Comparison of ENCODE assay signal across 8 cellular contexts in genomic region chr7:139645572-139646523, GRCh38.
DNase-seq lines count a peak whose midpoint lies in the region; ATAC-seq and TF ChIP-seq lines count a peak whose summit lies in the region.

No MANE protein-coding gene starts in this region.

- H3K9ac ChIP-seq in KMS-11 = no peak overlapping the region

- H3K27ac ChIP-seq in KMS-11 (no peak overlapping the region), esophagus squamous epithelium (peak overlapping the region in 1 of 4 donors; percentile 20)

- H3K4me2 ChIP-seq in KMS-11 = no peak overlapping the region

- no TSS peak for BruUV-seq in Calu3 (replicated peaks; lab: Mats Ljungman, UMichigan)

- peaks cover 5% of the 10 kb centered on the region for H3K36me3 Mint-ChIP-seq in Calu3 (ENCODE audit: insufficient read depth, unreplicated experiment)
- peaks cover 0 to 3% (median 2%) of the 10 kb centered on the region in 3 donors for H3K36me3 Mint-ChIP-seq in naive thymus-derived CD8-positive, alpha-beta T cell

- no peaks in the 10 kb centered on the region for H4K20me1 ChIP-seq in KMS-11 (ENCODE audit: insufficient read depth)

- H3K4me3 ChIP-seq in KMS-11 (IDR thresholded peaks at IDR 0.05; ENCODE audit: insufficient read depth, low read depth, low read length) (no peak overlapping the region), esophagus squamous epithelium (no peak overlapping the region)

- H3K4me1 Mint-ChIP-seq in Calu3 (ENCODE audit: low read depth, unreplicated experiment) = peaks cover 8% of the 10 kb centered on the region
- peaks cover 41 to 81% (median 75%) of the 10 kb centered on the region in 4 donors for H3K4me1 Mint-ChIP-seq in naive thymus-derived CD8-positive, alpha-beta T cell

- TF ChIP-seq CTCF in Calu3 (IDR thresholded peaks at IDR 0.05; ENCODE audit: unreplicated experiment) (peak; percentile 85), KMS-11 (conservative IDR thresholded peaks at IDR 0.05; ENCODE audit: low read depth, low read length) (peak; percentile 98), esophagus squamous epithelium (IDR thresholded peaks at IDR 0.05) (peak; percentile 86 to 95 (median 90))

- CTCF ChIA-PET in Calu3 (lab: Charles Lee) = interaction anchor here (0.5 to 1.7 kb wide), 11 partner anchors 9 to 491 kb away, joined by 3 to 21 read pairs (median 4); no protein-coding TSS in a partner anchor

- no peak overlapping the region for H3K27ac Mint-ChIP-seq in Calu3 (ENCODE audit: unreplicated experiment)
- H3K27ac Mint-ChIP-seq in naive thymus-derived CD8-positive, alpha-beta T cell = peak overlapping the region in 9 of 10 donors; percentile 20 to 94 (median 69)

- POLR2A ChIA-PET in naive thymus-derived CD8-positive, alpha-beta T cell (lab: Charles Lee) = interaction anchor here (0.6 to 2.1 kb wide), 7 partner anchors 10 to 658 kb away, joined by 3 to 11 read pairs (median 4); partner anchors contain the start of gene HIPK2

- intact Hi-C loops in Calu3 (cut with micrococcal nuclease; ENCODE audit: unreplicated experiment) = loop anchor here (1.0 to 2.0 kb wide), 3 partner anchors 129 to 356 kb away; partner anchors contain the start of gene TBXAS1
- intact Hi-C loops in esophagus squamous epithelium (cut with DNase I) = loop anchor here (2.0 to 10.0 kb wide), 2 partner anchors 129 to 357 kb away; partner anchors contain the start of gene HIPK2

- H3K27me3 ChIP-seq in KMS-11 (ENCODE audit: insufficient read depth, low read depth) = no peaks in the 10 kb centered on the region
- no peaks in the 10 kb centered on the region for H3K27me3 ChIP-seq in esophagus squamous epithelium

- H3K9me3 Mint-ChIP-seq in Calu3 (ENCODE audit: low read depth, unreplicated experiment) = no peaks in the 10 kb centered on the region
- H3K9me3 Mint-ChIP-seq in naive thymus-derived CD8-positive, alpha-beta T cell = no peaks in the 10 kb centered on the region

- H3K9me3 ChIP-seq in esophagus squamous epithelium = no peaks in the 10 kb centered on the region

- ATAC-seq in naive thymus-derived CD8-positive, alpha-beta T cell = peak; percentile 48 to 70
- ATAC-seq in GM21619 (IDR thresholded peaks at IDR 0.05; ENCODE audit: unreplicated experiment) = no peak

- no peak overlapping the region for H3K4me3 Mint-ChIP-seq in Calu3 (ENCODE audit: low read depth, unreplicated experiment)
- peak overlapping the region in 5 of 10 donors; percentile 30 to 77 (median 57) for H3K4me3 Mint-ChIP-seq in naive thymus-derived CD8-positive, alpha-beta T cell

- H2AFZ ChIP-seq in KMS-11 (ENCODE audit: low read depth) = no peak overlapping the region

- no peaks in the 10 kb centered on the region for H3K36me3 ChIP-seq in KMS-11 (ENCODE audit: insufficient read depth)
- peaks cover 0 to 42% (median 0%) of the 10 kb centered on the region in 3 donors for H3K36me3 ChIP-seq in esophagus squamous epithelium

- H3K4me1 ChIP-seq in KMS-11 (ENCODE audit: low read depth, poor library complexity, severe bottlenecking) (peaks cover 3% of the 10 kb centered on the region), esophagus squamous epithelium (peaks cover 0 to 41% (median 9%) of the 10 kb centered on the region in 3 donors)

- TF ChIP-seq POLR2A in esophagus squamous epithelium (IDR thresholded peaks at IDR 0.05) = no peak

- H3K79me2 ChIP-seq in KMS-11 (ENCODE audit: insufficient read depth, low read depth) = no peaks in the 10 kb centered on the region

- peak; percentile 89 for DNase-seq in Calu3
- peak; percentile 77 for DNase-seq in OCI-M1 (lab: John Stamatoyannopoulos, UW)
- peak; percentile 78 for DNase-seq in activated T-cell treated with anti-CD3 and anti-CD28 coated beads, Interleukin-2, amount 50 U/mL, for 1 hour
- DNase-seq in esophagus squamous epithelium (lab: John Stamatoyannopoulos, UW) = peak; percentile 18
- DNase-seq in naive thymus-derived CD8-positive, alpha-beta T cell = peak; percentile 64 to 90 (median 82)
- DNase-seq in stimulated activated CD8-positive, alpha-beta memory T cell treated with anti-CD3 and anti-CD28 coated beads, Interleukin-7, amount 100 ng/mL, for 48 hours (ENCODE audit: extremely low read depth in 1 of 2, low read depth in 1 of 2) = peak; percentile 34 to 66

- no peaks in the 10 kb centered on the region for H3K27me3 Mint-ChIP-seq in Calu3 (ENCODE audit: unreplicated experiment)
- H3K27me3 Mint-ChIP-seq in naive thymus-derived CD8-positive, alpha-beta T cell = no peaks in the 10 kb centered on the region

- 36 to 63% methylated on average over 6 to 13 of the region's 19 CpGs for WGBS in esophagus squamous epithelium, 2 donors

Comparison
In these comparisons a context has a peak if more than half of its experiments do, and no peak if none do; other contexts are left out.
1. DNase-seq: peak in every context shown above with its lines; median percentile 89 in Calu3; 82 in naive thymus-derived CD8-positive, alpha-beta T cell; 78 in activated T-cell treated with anti-CD3 and anti-CD28 coated beads, Interleukin-2, amount 50 U/mL, for 1 hour; 77 in OCI-M1; 50 in stimulated activated CD8-positive, alpha-beta memory T cell treated with anti-CD3 and anti-CD28 coated beads, Interleukin-7, amount 100 ng/mL, for 48 hours; 18 in esophagus squamous epithelium.